In the genomic region with DNA sequence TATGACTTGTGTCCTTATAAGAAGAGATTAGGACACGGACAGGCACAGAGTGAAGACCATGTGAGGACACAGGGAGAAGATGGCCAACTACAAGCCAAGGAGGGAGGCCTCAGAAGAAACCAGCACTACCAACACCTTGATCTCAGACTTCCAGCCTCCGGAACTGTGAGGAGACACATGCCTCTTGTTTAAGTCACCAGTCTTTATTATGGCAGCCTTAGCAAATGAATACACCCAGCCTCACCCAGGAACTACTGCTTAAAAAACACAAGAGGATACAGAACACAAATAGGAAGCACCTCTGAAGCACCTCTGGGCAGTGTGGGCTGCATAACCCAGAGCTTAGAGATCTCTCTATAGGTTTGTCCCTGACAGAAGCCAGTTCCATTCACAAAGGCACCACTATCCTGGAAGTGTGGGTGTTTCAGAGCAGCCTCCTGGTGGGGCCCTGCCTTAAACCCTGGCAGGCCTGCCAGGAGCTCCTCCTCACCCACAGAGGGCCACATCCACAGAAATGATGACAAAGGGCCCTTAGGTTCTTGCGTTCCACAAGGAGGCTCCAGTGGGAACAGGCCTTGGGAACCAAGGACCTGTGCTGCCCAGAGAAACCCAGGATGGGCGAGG, we compare ENCODE assay signal across 13 cellular contexts. TPM values are rescaled to one million over a fixed set of nuclear protein-coding genes. Genes with fewer than 3 reads are reported as not detected.
DNase-seq lines count a peak whose midpoint lies in the region; ATAC-seq, FAIRE-seq and TF ChIP-seq lines count a peak whose summit lies in the region.
"Had no signal": no experiment of that assay in that cellular context is flagged by ENCODE, and none has a peak within 500 bp of the region (broad histone marks: within the 10 kb centered on the region; RNA-seq: fewer than 3 reads in every experiment).

No MANE protein-coding gene starts in this region.

- H3K27me3 Mint-ChIP-seq in H9 (ENCODE audit: low read depth) = no peaks in the 10 kb centered on the region
- no peaks in the 10 kb centered on the region for H3K27me3 Mint-ChIP-seq in activated naive CD8-positive, alpha-beta T cell treated with anti-CD3 and anti-CD28 coated beads, Interleukin-2, amount 50 U/mL, for 24 hours

- H3K4me3 Mint-ChIP-seq in H9 = no peak overlapping the region
- H3K4me3 Mint-ChIP-seq in activated naive CD8-positive, alpha-beta T cell treated with anti-CD3 and anti-CD28 coated beads, Interleukin-2, amount 50 U/mL, for 24 hours = no peak overlapping the region

- no peak overlapping the region for H2BK12ac ChIP-seq in H9 (ENCODE audit: insufficient read length, low read depth, low read length)

- in situ Hi-C loops in K562 (cut with MboI) = no loop called here

- TF ChIP-seq CTCF in H9 (conservative IDR thresholded peaks at IDR 0.05) = no peak
- TF ChIP-seq CTCF in K562 (IDR thresholded peaks at IDR 0.05 in 2 of 3, conservative IDR thresholded peaks at IDR 0.05 in 1 of 3; ENCODE audit: insufficient read depth in 2 of 3, low read depth in 1 of 3, low read length in 3 of 3) = no peak
- no peak for TF ChIP-seq CTCF in hepatocyte (IDR thresholded peaks at IDR 0.05; ENCODE audit: poor library complexity)

- no peaks in the 10 kb centered on the region for H3K23me2 ChIP-seq in H9 (ENCODE audit: insufficient read length, low read depth, low read length, poor library complexity, severe bottlenecking)

- H3K4me1 ChIP-seq in H9 (ENCODE audit: insufficient read depth, low read length) = no peaks in the 10 kb centered on the region
- H3K4me1 ChIP-seq in K562 (replicated peaks in 1 of 2; ENCODE audit: control insufficient read depth in 2 of 2, insufficient read depth in 2 of 2, low read length in 2 of 2) = peaks cover 13 to 16% of the 10 kb centered on the region in 2 experiments
- H3K4me1 ChIP-seq in hepatocyte (ENCODE audit: insufficient read depth) = peaks cover 4% of the 10 kb centered on the region
- H3K4me1 ChIP-seq in skeletal muscle satellite cell (ENCODE audit: control insufficient read depth, insufficient read depth, low read length) = peaks cover 30% of the 10 kb centered on the region

- CTCF ChIA-PET in K562 (lab: Yijun Ruan, JAX; ENCODE audit: low intra/inter-chr PET ratio) = no interaction called here

- no peak overlapping the region for H4K91ac ChIP-seq in H9 (ENCODE audit: insufficient read length, low read depth, low read length)

- H3K79me1 ChIP-seq in H9 (ENCODE audit: insufficient read depth, low read depth, low read length, poor library complexity, severe bottlenecking) = no peaks in the 10 kb centered on the region

- DNase-seq in H9 (no peak), K562 (ENCODE audit: extremely low read depth in 1 of 4, low spot score in 3 of 4) (peak in 2 of 4 experiments; percentile 10 to 11), hepatocyte (ENCODE audit: low spot score) (no peak), GOT3 (lab: John Stamatoyannopoulos, UW) (no peak), NCI-H1417 (lab: John Stamatoyannopoulos, UW) (no peak)
- DNase-seq in activated naive CD8-positive, alpha-beta T cell treated with anti-CD3 and anti-CD28 coated beads, Interleukin-2, amount 50 U/mL, for 24 hours = no peak
- DNase-seq: activated CD4-positive, alpha-beta T cell treated with anti-CD3 and anti-CD28 coated beads for 1 hour; activated effector memory CD4-positive, alpha-beta T cell treated with Interleukin-2 at 50 U/mL for 16 hours; COR-L47; NCI-H510A treated with DMSO at 0.1 percent for 48 hours had no signal

- H3K9ac ChIP-seq in H9 (ENCODE audit: extremely low read depth, insufficient read length, low read length) = no peak overlapping the region
- peak overlapping the region; percentile 16 to 80; a peak in 3 of 4 replicates for H3K9ac ChIP-seq in K562 (ENCODE audit: insufficient read depth in 1 of 2, low read depth in 2 of 2, low read length in 2 of 2)
- peak overlapping the region; percentile 83 for H3K9ac ChIP-seq in skeletal muscle satellite cell (ENCODE audit: low read depth, low read length)

- H3K27ac ChIP-seq in H9 (ENCODE audit: insufficient read length, low read depth, low read length) (no peak overlapping the region), K562 (ENCODE audit: extremely low read depth, low read depth, low read length) (peak overlapping the region; percentile 69; the same call in 2 of the 3 replicates), hepatocyte (peak overlapping the region; percentile 93)

- no peak overlapping the region for H2BK120ac ChIP-seq in H9 (ENCODE audit: low read depth, low read length, poor library complexity, severe bottlenecking)

- no peak overlapping the region for H3K4me3 ChIP-seq in K562
- H3K4me3 ChIP-seq in hepatocyte = no peak overlapping the region
- peak overlapping the region; percentile 19 for H3K4me3 ChIP-seq in skeletal muscle satellite cell (ENCODE audit: low read length)
- H3K4me3 ChIP-seq: GM12878 had no signal

- no peak overlapping the region for H2BK20ac ChIP-seq in H9 (ENCODE audit: low read depth, low read length, poor library complexity, severe bottlenecking)

- H3T11ph ChIP-seq in H9 (ENCODE audit: low read length) = no peak overlapping the region

- no peak overlapping the region for H3K23ac ChIP-seq in H9 (ENCODE audit: insufficient read length, low read depth, low read length)

- H4K20me1 ChIP-seq in H9 (ENCODE audit: control insufficient read depth, insufficient read depth, insufficient read length) = no peaks in the 10 kb centered on the region
- no peaks in the 10 kb centered on the region for H4K20me1 ChIP-seq in K562 (replicated peaks; ENCODE audit: control insufficient read depth, insufficient read depth, low read length)
- H4K20me1 ChIP-seq in hepatocyte (ENCODE audit: insufficient read depth, poor library complexity, severe bottlenecking) = no peaks in the 10 kb centered on the region

- TF ChIP-seq POLR2A in K562 (conservative IDR thresholded peaks at IDR 0.05) = no peak

- H3K4ac ChIP-seq in H9 (ENCODE audit: low read depth, low read length) = no peak overlapping the region

- no peak overlapping the region for H2BK5ac ChIP-seq in H9 (ENCODE audit: insufficient read length, low read length)

- no peak for FAIRE-seq in K562 (lab: Jason Lieb, UNC)
- FAIRE-seq: GM12878 had no signal

- no peak overlapping the region for H3K18ac ChIP-seq in H9 (ENCODE audit: insufficient read length, low read depth, low read length)

- H3K4me1 Mint-ChIP-seq in H9 = peaks cover 8 to 13% of the 10 kb centered on the region in 2 experiments
- H3K4me1 Mint-ChIP-seq in activated naive CD8-positive, alpha-beta T cell treated with anti-CD3 and anti-CD28 coated beads, Interleukin-2, amount 50 U/mL, for 24 hours = no peaks in the 10 kb centered on the region

- H3K79me2 ChIP-seq in H9 (ENCODE audit: insufficient read depth, low read length) (no peaks in the 10 kb centered on the region), K562 (ENCODE audit: control insufficient read depth, insufficient read depth, low read length) (no peaks in the 10 kb centered on the region), hepatocyte (no peaks in the 10 kb centered on the region)

- H3K9me3 Mint-ChIP-seq in H9 = peaks cover 7 to 9% of the 10 kb centered on the region in 2 experiments; a peak in 3 of 5 replicates
- H3K9me3 Mint-ChIP-seq in activated naive CD8-positive, alpha-beta T cell treated with anti-CD3 and anti-CD28 coated beads, Interleukin-2, amount 50 U/mL, for 24 hours = no peaks in the 10 kb centered on the region

- H3K36me3 Mint-ChIP-seq in H9 (ENCODE audit: insufficient read depth in 1 of 3, low read depth in 3 of 3) = peaks cover 0 to 5% (median 5%) of the 10 kb centered on the region in 3 experiments; a peak in 5 of 7 replicates
- H3K36me3 Mint-ChIP-seq in activated naive CD8-positive, alpha-beta T cell treated with anti-CD3 and anti-CD28 coated beads, Interleukin-2, amount 50 U/mL, for 24 hours (ENCODE audit: low read depth) = peaks cover 3% of the 10 kb centered on the region

- ATAC-seq in K562 = peak; percentile 24; the same call in 1 of the 3 replicates
- ATAC-seq in HG03520 (IDR thresholded peaks at IDR 0.05; ENCODE audit: unreplicated experiment) = no peak
- no peak for ATAC-seq in activated naive CD8-positive, alpha-beta T cell treated with anti-CD3 and anti-CD28 coated beads, Interleukin-2, amount 50 U/mL, for 24 hours
- ATAC-seq: GM12878 had no signal

- no peak for TF ChIP-seq EP300 in K562 (IDR thresholded peaks at IDR 0.05; ENCODE audit: low read length)

- H3K27me3 ChIP-seq in H9 (ENCODE audit: insufficient read depth, low read length) (no peaks in the 10 kb centered on the region), K562 (ENCODE audit: control insufficient read depth in 2 of 2, insufficient read depth in 2 of 2, low read length in 2 of 2) (no peaks in the 10 kb centered on the region), hepatocyte (no peaks in the 10 kb centered on the region), skeletal muscle satellite cell (ENCODE audit: control insufficient read depth, insufficient read depth, low read length) (no peaks in the 10 kb centered on the region)

- H3K36me3 ChIP-seq in K562 (ENCODE audit: control insufficient read depth, insufficient read depth, low read length) (no peaks in the 10 kb centered on the region), hepatocyte (replicated peaks; ENCODE audit: insufficient read depth, low read depth) (no peaks in the 10 kb centered on the region), skeletal muscle satellite cell (ENCODE audit: insufficient read depth, low read length) (no peaks in the 10 kb centered on the region)

- intact Hi-C loops in K562 (cut with micrococcal nuclease) = no loop called here

- no peak overlapping the region for H2AK5ac ChIP-seq in H9 (ENCODE audit: insufficient read length, low read length)

- H4K8ac ChIP-seq in H9 (replicated peaks; ENCODE audit: insufficient read length, low read depth, low read length) = no peak overlapping the region

- no CpG with 5 or more reads among the region's 4 CpGs for WGBS in H9 (ENCODE audit: extremely low coverage, insufficient read length, low lambda C conversion rate)
- 86% methylated on average over 4 of the region's 4 CpGs for WGBS in K562 (ENCODE audit: insufficient coverage, low coverage, missing lambda C conversion rate)
- WGBS in hepatocyte (ENCODE audit: low lambda C conversion rate, missing lambda C conversion rate) = 68% methylated on average over 4 of the region's 4 CpGs

- H4K5ac ChIP-seq in H9 (ENCODE audit: insufficient read length, low read depth, low read length) = no peak overlapping the region

- no peak overlapping the region for H3K56ac ChIP-seq in H9 (ENCODE audit: insufficient read length, low read depth, low read length)

- no peak overlapping the region for H3K4me2 ChIP-seq in H9 (ENCODE audit: insufficient read depth, insufficient read length, low read length)
- no peak overlapping the region for H3K4me2 ChIP-seq in K562 (ENCODE audit: insufficient read depth, low read length)
- H3K4me2 ChIP-seq in hepatocyte = no peak overlapping the region
- H3K4me2 ChIP-seq in skeletal muscle satellite cell (ENCODE audit: low read length) = peak overlapping the region; percentile 58

- BruUV-seq in K562 (replicated peaks; lab: Mats Ljungman, UMichigan) = no TSS peak

- no peak overlapping the region for H2BK15ac ChIP-seq in H9 (ENCODE audit: low read depth, low read length)

- H3K27ac Mint-ChIP-seq in H9 = peak overlapping the region in 2 of 3 experiments; percentile 49 to 90; a peak in 1 of 7 replicates
- H3K27ac Mint-ChIP-seq in activated naive CD8-positive, alpha-beta T cell treated with anti-CD3 and anti-CD28 coated beads, Interleukin-2, amount 50 U/mL, for 24 hours = no peak overlapping the region

- TF ChIP-seq RAD21 in K562 (CRISPR knock-in tag; conservative IDR thresholded peaks at IDR 0.05 in 1 of 2, IDR thresholded peaks at IDR 0.05 in 1 of 2) = no peak

- H3K9me1 ChIP-seq in K562 (ENCODE audit: control insufficient read depth, insufficient read depth, low read length) = no peaks in the 10 kb centered on the region

- POLR2A ChIA-PET in K562 (lab: Yijun Ruan, JAX) = interaction anchor here (0.5 to 1.6 kb wide), 5 partner anchors 16 to 1987 kb away, joined by 3 to 4 read pairs (median 4); no protein-coding TSS in a partner anchor

- no peak overlapping the region for H3K14ac ChIP-seq in H9 (ENCODE audit: insufficient read depth, low read length)

- H3K9me2 ChIP-seq in hepatocyte (replicated peaks; ENCODE audit: insufficient read depth) = no peaks in the 10 kb centered on the region

- H2AFZ ChIP-seq in H9 (ENCODE audit: low read length) = no peak overlapping the region
- peak overlapping the region; percentile 77; the same call in 1 of the 2 replicates for H2AFZ ChIP-seq in K562 (ENCODE audit: low read depth, low read length)
- H2AFZ ChIP-seq in hepatocyte = no peak overlapping the region

- no peaks in the 10 kb centered on the region for H3K9me3 ChIP-seq in H9 (ENCODE audit: control insufficient read depth, low read depth, low read length)
- H3K9me3 ChIP-seq in K562 (replicated peaks; ENCODE audit: control insufficient read depth, insufficient read depth, low read depth, low read length) = no peaks in the 10 kb centered on the region
- H3K9me3 ChIP-seq in hepatocyte (ENCODE audit: low read depth) = no peaks in the 10 kb centered on the region
- no peaks in the 10 kb centered on the region for H3K9me3 ChIP-seq in skeletal muscle satellite cell (replicated peaks; ENCODE audit: low read length)

RNA-seq across cellular contexts. Expression of a gene that starts 58.8 kb away (rescaled TPM):
- 0.33 and 0.39 TPM in 2 replicates for total RNA-seq in H9 (2021)
- not detected in 2 replicates for total RNA-seq in K562 (2011; cell fraction: chromatin; rRNA removed; ENCODE audit: low replicate concordance)
- not detected in 2 replicates for total RNA-seq in K562 (2011; cell fraction: nucleolus; rRNA removed)
- not detected in 2 replicates for total RNA-seq in K562 (2011; cell fraction: nucleoplasm; rRNA removed)
- total RNA-seq in K562 (2014; rRNA removed) = not detected in 2 replicates
- not detected in 2 replicates for total RNA-seq in K562 (2014; rRNA removed; fragmentation: Illumina TruSeq; extraction: Trizol)
- not detected in 2 replicates for total RNA-seq in K562 (2015; rRNA removed; fragmentation: Illumina TruSeq; extraction: Trizol)
- 0.20 TPM in 1 of 2 replicates, not detected in the other for total RNA-seq in K562 (2021)
- polyA plus RNA-seq in K562 (2011; rRNA removed) = not detected in 2 replicates
- polyA plus RNA-seq in K562 (2011; cell fraction: cytosol; rRNA removed) = not detected in 2 replicates
- polyA plus RNA-seq in K562 (2011; cell fraction: nucleus; rRNA removed) = not detected in 2 replicates
- polyA plus RNA-seq in K562 (2012) = not detected in 2 replicates
- not detected in 2 replicates for polyA plus RNA-seq in K562 (2014; fragmentation: Illumina TruSeq; extraction: Trizol)
- polyA plus RNA-seq in K562 (2014; fragmentation: Nextera tagmentation; extraction: Ambion mirVana) = not detected
- not detected in 2 replicates for polyA plus RNA-seq in K562 (2014; rRNA removed)
- not detected in 2 replicates for polyA minus RNA-seq in K562 (2011; rRNA and poly(A)+ RNA removed)
- not detected in 2 replicates for polyA minus RNA-seq in K562 (2011; cell fraction: cytosol; rRNA and poly(A)+ RNA removed)
- polyA minus RNA-seq in K562 (2011; cell fraction: nucleus; rRNA and poly(A)+ RNA removed) = not detected in 2 replicates
- total RNA-seq in hepatocyte = 0.44 and 0.83 TPM in 2 replicates
- polyA plus RNA-seq in hepatocyte = 4.7 and 9.2 TPM in 2 replicates
- total RNA-seq in skeletal muscle satellite cell (2012; rRNA removed) = not detected in 2 replicates
- total RNA-seq: GM12878 had no signal
- polyA plus RNA-seq: GM12878 had no signal
